ENCODE assay signal across 10 cellular contexts in the genomic region with DNA sequence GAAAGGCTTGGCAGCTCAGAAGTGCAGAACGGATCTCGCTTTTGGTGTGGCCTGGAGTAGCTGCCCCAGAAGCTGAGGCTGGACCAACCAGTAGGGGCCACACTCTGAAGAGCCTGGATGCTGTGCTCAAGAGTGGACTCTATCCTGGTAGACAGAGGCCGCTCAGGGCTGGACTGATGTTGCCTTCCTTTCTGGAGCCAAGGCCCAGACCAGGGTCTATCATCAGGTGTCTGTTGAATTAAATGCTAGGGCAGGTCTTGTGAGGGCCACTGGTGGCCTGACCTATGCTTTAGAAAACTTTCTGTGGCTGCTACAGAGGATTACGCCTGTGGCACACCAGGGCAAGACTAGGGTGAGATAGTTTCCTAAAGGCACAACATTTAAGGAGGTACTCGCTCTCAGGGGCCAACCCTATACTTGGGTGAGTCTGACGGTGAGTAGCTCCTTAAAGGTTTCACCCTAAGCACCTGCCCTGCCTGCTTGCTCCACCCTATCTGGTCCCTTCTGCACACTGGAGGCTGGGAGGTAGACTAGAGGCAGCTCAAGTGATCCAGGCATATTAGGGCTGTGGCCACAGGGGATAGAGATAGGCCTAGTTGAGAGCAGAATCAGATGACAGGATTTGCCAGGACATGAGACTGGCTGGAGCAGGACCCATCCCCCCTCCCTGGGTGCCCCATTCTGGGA. TPM values are rescaled to one million over a fixed set of nuclear protein-coding genes. Genes with fewer than 3 reads are reported as not detected.
A peak's percentile ranks its signal among the peaks of the same experiment; 100 is the strongest.
DNase-seq lines count a peak whose midpoint lies in the region; ATAC-seq and TF ChIP-seq lines count a peak whose summit lies in the region.
"Had no signal": no experiment of that assay in that cellular context is flagged by ENCODE, and none has a peak within 500 bp of the region (broad histone marks: within the 10 kb centered on the region; RNA-seq: fewer than 3 reads in every experiment).

No MANE protein-coding gene starts in this region.

- H3K4me3 ChIP-seq in Loucy (ENCODE audit: low read length, poor library complexity, severe bottlenecking) (no peak overlapping the region), duodenal mucosa (ENCODE audit: low read depth in 1 of 2, low read length in 2 of 2) (peak overlapping the region; percentile 7 to 50), osteoblast (ENCODE audit: insufficient read depth, low read length) (no peak overlapping the region)
- H3K4me3 ChIP-seq: SJSA1 had no signal

- H3K9me3 Mint-ChIP-seq in CD4-positive, alpha-beta T cell = no peaks in the 10 kb centered on the region
- H3K9me3 Mint-ChIP-seq: H9 had no signal

- H3K4me2 ChIP-seq in Loucy (ENCODE audit: low read depth, low read length, poor library complexity, severe bottlenecking) (peak overlapping the region; percentile 52), osteoblast (ENCODE audit: insufficient read depth, low read length) (no peak overlapping the region)

- no peaks in the 10 kb centered on the region for H3K9me2 ChIP-seq in Loucy (replicated peaks; ENCODE audit: low read depth, low read length)

- no peaks in the 10 kb centered on the region for H3K9me3 ChIP-seq in CD4-positive, alpha-beta T cell (ENCODE audit: control insufficient read depth, low read length)
- H3K9me3 ChIP-seq in Loucy (ENCODE audit: insufficient read depth, low read depth, low read length) (no peaks in the 10 kb centered on the region), duodenal mucosa (ENCODE audit: control insufficient read depth in 1 of 2, low read length in 2 of 2) (no peaks in the 10 kb centered on the region), osteoblast (ENCODE audit: low read depth, low read length) (no peaks in the 10 kb centered on the region)
- H3K9me3 ChIP-seq: SJSA1 had no signal

- no peaks in the 10 kb centered on the region for H3F3A ChIP-seq in Loucy (ENCODE audit: low read depth)

- H2AFZ ChIP-seq in Loucy (ENCODE audit: low read length) (no peak overlapping the region), osteoblast (ENCODE audit: low read length) (no peak overlapping the region)

- POLR2A ChIA-PET in CD4-positive, alpha-beta T cell (lab: Charles Lee) = interaction anchor here (0.5 to 15.5 kb wide), 13 partner anchors 12 to 262 kb away, joined by 3 to 526 read pairs (median 5); partner anchors contain the start of genes IRF1, KIF3A and SLC22A5

- peaks cover 34% of the 10 kb centered on the region for H3K4me1 Mint-ChIP-seq in CD4-positive, alpha-beta T cell (ENCODE audit: low read depth)

- no peak for ATAC-seq in CD4-positive, alpha-beta T cell (ENCODE audit: poor library complexity)
- ATAC-seq in GM18868 (IDR thresholded peaks at IDR 0.05; ENCODE audit: unreplicated experiment) = no peak

- H3K36me3 ChIP-seq in Loucy (ENCODE audit: insufficient read depth, low read length) (no peaks in the 10 kb centered on the region), duodenal mucosa (ENCODE audit: control insufficient read depth in 1 of 2, insufficient read depth in 2 of 2, low read length in 2 of 2) (no peaks in the 10 kb centered on the region), osteoblast (ENCODE audit: insufficient read depth, low read length) (no peaks in the 10 kb centered on the region)
- H3K36me3 ChIP-seq: SJSA1 had no signal

- peak overlapping the region; percentile 59 for H3K9ac ChIP-seq in Loucy (ENCODE audit: low read depth, low read length, poor library complexity, severe bottlenecking)
- H3K9ac ChIP-seq in duodenal mucosa (ENCODE audit: low read depth in 1 of 2, low read length in 2 of 2) = peak overlapping the region; percentile 61

- no peak for TF ChIP-seq CTCF in CD4-positive, alpha-beta T cell (IDR thresholded peaks at IDR 0.05)
- TF ChIP-seq CTCF in Loucy (conservative IDR thresholded peaks at IDR 0.05; ENCODE audit: low read length) (no peak), osteoblast (IDR thresholded peaks at IDR 0.05; ENCODE audit: extremely low read depth, low read depth, low read length) (no peak)

- no peaks in the 10 kb centered on the region for H3K27me3 ChIP-seq in CD4-positive, alpha-beta T cell (ENCODE audit: control insufficient read depth, insufficient read depth, low read length)
- H3K27me3 ChIP-seq in Loucy (ENCODE audit: insufficient read depth, low read length, poor library complexity, severe bottlenecking) = no peaks in the 10 kb centered on the region
- H3K27me3 ChIP-seq in duodenal mucosa (ENCODE audit: control insufficient read depth in 1 of 2, insufficient read depth in 2 of 2, low read length in 2 of 2) = no peaks in the 10 kb centered on the region
- H3K27me3 ChIP-seq in osteoblast (ENCODE audit: insufficient read depth, low read length) = no peaks in the 10 kb centered on the region
- H3K27me3 ChIP-seq: SJSA1 had no signal

- peak overlapping the region; percentile 65 for H3K27ac Mint-ChIP-seq in CD4-positive, alpha-beta T cell
- H3K27ac Mint-ChIP-seq: H9 had no signal

- peak in 1 of 10 experiments; percentile 32 for DNase-seq in CD4-positive, alpha-beta T cell
- no peak for DNase-seq in osteoblast (ENCODE audit: insufficient read length, low spot score, missing footprints)
- DNase-seq in dedifferentiated amniotic fluid mesenchymal stem cell (ENCODE audit: extremely low spot score) = no peak
- DNase-seq in AML-193 (lab: John Stamatoyannopoulos, UW) = no peak
- no peak for DNase-seq in SHP77 treated with DMSO at 0.1 percent for 48 hours (lab: John Stamatoyannopoulos, UW)

- H3K79me2 ChIP-seq in Loucy (ENCODE audit: insufficient read depth, low read length) (peaks cover 8% of the 10 kb centered on the region; the same call in 1 of the 2 replicates), osteoblast (ENCODE audit: insufficient read depth, low read length) (no peaks in the 10 kb centered on the region)

- H3K4me1 ChIP-seq in Loucy (ENCODE audit: insufficient read depth, low read length, poor library complexity, severe bottlenecking) (peaks cover 33% of the 10 kb centered on the region), duodenal mucosa (ENCODE audit: control insufficient read depth in 1 of 2, insufficient read depth in 2 of 2, low read length in 2 of 2) (peaks cover 72 to 77% of the 10 kb centered on the region in 2 donors), osteoblast (ENCODE audit: insufficient read depth, low read length) (peaks cover 57% of the 10 kb centered on the region)

- no peak overlapping the region for H3K27ac ChIP-seq in CD4-positive, alpha-beta T cell (ENCODE audit: low read depth, low read length)
- H3K27ac ChIP-seq in duodenal mucosa (ENCODE audit: low read depth, low read length) (peak overlapping the region; percentile 79), osteoblast (ENCODE audit: low read depth, low read length) (peak overlapping the region; percentile 54)
- H3K27ac ChIP-seq: SJSA1 had no signal

- CTCF ChIA-PET in CD4-positive, alpha-beta T cell (lab: Charles Lee) = interaction anchor here (0.8 to 10.2 kb wide), 17 partner anchors 10 to 328 kb away, joined by 3 to 104 read pairs (median 5); partner anchors contain the start of gene IRF1

- no peak overlapping the region for H3K4me3 Mint-ChIP-seq in CD4-positive, alpha-beta T cell
- H3K4me3 Mint-ChIP-seq: H9 had no signal

- intact Hi-C loops in CD4-positive, alpha-beta T cell (cut with DNase I, micrococcal nuclease) = loop anchor here in 1 of 2 experiments (1.0 to 10.0 kb wide), 3 partner anchors 81 to 436 kb away; partner anchors contain the start of gene IL3

- no peaks in the 10 kb centered on the region for H3K27me3 Mint-ChIP-seq in CD4-positive, alpha-beta T cell

- peaks cover 4% of the 10 kb centered on the region for H3K36me3 Mint-ChIP-seq in CD4-positive, alpha-beta T cell (ENCODE audit: low read depth)

- no peaks in the 10 kb centered on the region for H4K20me1 ChIP-seq in Loucy (ENCODE audit: insufficient read depth, low read length, poor library complexity, severe bottlenecking)
- no peaks in the 10 kb centered on the region for H4K20me1 ChIP-seq in osteoblast (ENCODE audit: insufficient read depth, low read length)

RNA-seq across cellular contexts. Expression of gene IRF1, which starts 9.8 kb away (rescaled TPM):
- 1,000 to 10,000 TPM; 1,212 to 1,234 TPM for total RNA-seq in CD4-positive, alpha-beta T cell
- 19.7 and 22.1 TPM in 2 replicates for total RNA-seq in osteoblast

RNA-seq across cellular contexts. Expression of gene IL5, which starts 42.9 kb away (rescaled TPM):
- not detected for total RNA-seq in CD4-positive, alpha-beta T cell
- not detected in 2 replicates for total RNA-seq in osteoblast
- total RNA-seq: H9, SJSA1 had no signal

RNA-seq across cellular contexts. Expression of gene RAD50, which starts 56.4 kb away (rescaled TPM):
- 10 to 100 TPM; 12.7 to 13.4 TPM for total RNA-seq in CD4-positive, alpha-beta T cell
- 39.4 and 47.7 TPM in 2 replicates for total RNA-seq in osteoblast

Comparison
In these comparisons a context has a peak if more than half of its experiments do, and no peak if none do; other contexts are left out.
1. H3K4me3 ChIP-seq: peak in duodenal mucosa (2 of 2); none in Loucy (single experiment) and osteoblast (single experiment).
2. RNA of gene IRF1, which starts 9.8 kb away (total RNA-seq): 1,212 to 1,234 TPM in CD4-positive, alpha-beta T cell; 19.7 to 22.1 TPM in osteoblast; every median in the first group is over 10 times any median in the second.